In genomic region chr15:31335991-31336942, GRCh38 we compare ENCODE assay signal across 13 cellular contexts. TPM values are rescaled to one million over a fixed set of nuclear protein-coding genes. Genes with fewer than 3 reads are reported as not detected.
DNase-seq lines count a peak whose midpoint lies in the region; ATAC-seq and TF ChIP-seq lines count a peak whose summit lies in the region.
"Had no signal": no experiment of that assay in that cellular context is flagged by ENCODE, and none has a peak within 500 bp of the region (broad histone marks: within the 10 kb centered on the region; RNA-seq: fewer than 3 reads in every experiment).

No MANE protein-coding gene starts in this region.

- intact Hi-C loops in heart left ventricle (cut with DNase I) = no loop called here
- intact Hi-C loops in cardiac septum (cut with DNase I) = no loop called here
- intact Hi-C loops in vagina (cut with DNase I) = no loop called here

- H3K27me3 ChIP-seq in heart left ventricle = no peaks in the 10 kb centered on the region
- H3K27me3 ChIP-seq in vagina = no peaks in the 10 kb centered on the region
- H3K27me3 ChIP-seq: BE2C, brain microvascular endothelial cell, MG63 had no signal

- H3K4me1 ChIP-seq in heart left ventricle (peaks cover 28 to 100% (median 97%) of the 10 kb centered on the region in 12 donors), vagina (peaks cover 99% of the 10 kb centered on the region)

- H3K9me3 ChIP-seq in heart left ventricle (no peaks in the 10 kb centered on the region), vagina (no peaks in the 10 kb centered on the region)
- H3K9me3 ChIP-seq: BE2C, MG63 had no signal

- TF ChIP-seq CTCF in heart left ventricle (IDR thresholded peaks at IDR 0.05) (no peak), nephron progenitor cell (IDR thresholded peaks at IDR 0.05) (no peak), vagina (IDR thresholded peaks at IDR 0.05) (no peak)

- ATAC-seq in heart left ventricle = no peak
- no peak for ATAC-seq in HG02642 (IDR thresholded peaks at IDR 0.05; ENCODE audit: poor library complexity, unreplicated experiment)
- ATAC-seq: esophagus mucosa had no signal

- H3K27me3 Mint-ChIP-seq in nephron progenitor cell (ENCODE audit: low read depth, poor library complexity) = peaks cover 6% of the 10 kb centered on the region

- no peaks in the 10 kb centered on the region for H3K9me3 Mint-ChIP-seq in nephron progenitor cell

- WGBS in heart left ventricle, 4 donors = 74 to 78% (median 76%) methylated on average over 12 to 13 of the region's 13 CpGs

- TF ChIP-seq POLR2A in heart left ventricle (IDR thresholded peaks at IDR 0.05) (no peak), vagina (IDR thresholded peaks at IDR 0.05) (no peak)

- peak overlapping the region; percentile 60 for H3K4me3 Mint-ChIP-seq in nephron progenitor cell

- DNase-seq in heart left ventricle = no peak
- no peak for DNase-seq in cardiac septum (ENCODE audit: low spot score)
- DNase-seq in caudate nucleus (lab: John Stamatoyannopoulos, UW) = no peak
- no peak for DNase-seq in nephron progenitor cell
- no peak for DNase-seq in vagina (ENCODE audit: extremely low spot score in 2 of 2)
- no peak for DNase-seq in NCI-H2171 (lab: John Stamatoyannopoulos, UW)
- no peak for DNase-seq in medulla oblongata (ENCODE audit: extremely low spot score)
- DNase-seq: brain microvascular endothelial cell, MG63, NCI-H524 had no signal

- H3K27ac Mint-ChIP-seq in nephron progenitor cell = no peak overlapping the region

- H3K36me3 Mint-ChIP-seq in nephron progenitor cell (ENCODE audit: low read depth) = no peaks in the 10 kb centered on the region

- H3K36me3 ChIP-seq in heart left ventricle (peaks cover 0 to 12% (median 0%) of the 10 kb centered on the region in 9 donors), vagina (no peaks in the 10 kb centered on the region)
- H3K36me3 ChIP-seq: brain microvascular endothelial cell had no signal

- H3K27ac ChIP-seq in heart left ventricle (peak overlapping the region; percentile 41 to 100 (median 70)), caudate nucleus (ENCODE audit: low read depth, low read length) (peak overlapping the region; percentile 87), vagina (peak overlapping the region; percentile 54)
- H3K27ac ChIP-seq: brain microvascular endothelial cell had no signal

- no peak overlapping the region for H3K4me3 ChIP-seq in heart left ventricle
- H3K4me3 ChIP-seq in vagina = no peak overlapping the region
- H3K4me3 ChIP-seq: MG63 had no signal

- peaks cover 85% of the 10 kb centered on the region for H3K4me1 Mint-ChIP-seq in nephron progenitor cell

RNA-seq across cellular contexts. Expression of gene KLF13, which starts 9.6 kb away (rescaled TPM):
- total RNA-seq in heart left ventricle (10 to 100 TPM; 37.5 to 65.9 (median 56.4) TPM), cardiac septum (35.7 TPM), vagina (30.9 TPM)
- 10 to 100 TPM; 22.4 to 74.0 TPM for polyA plus RNA-seq in heart left ventricle
